In genomic region chr5:109171437-109172073, GRCh38 we compare ENCODE assay signal across 7 cellular contexts.
DNase-seq lines count a peak whose midpoint lies in the region; ATAC-seq and FAIRE-seq lines count a peak whose summit lies in the region.
"Not testable (repeated sequence)": the region's sequence is repeated elsewhere in the genome, so short reads cannot be mapped to it uniquely, and the experiment has no call there.

No MANE protein-coding gene starts in this region.

- peak; percentile 63 for FAIRE-seq in GM18507 (lab: Jason Lieb, UNC)

- ATAC-seq in GM19023 (IDR thresholded peaks at IDR 0.05; ENCODE audit: unreplicated experiment) (peak; percentile 58), GM21381 (IDR thresholded peaks at IDR 0.05; ENCODE audit: unreplicated experiment) (peak; percentile 75), HG02610 (IDR thresholded peaks at IDR 0.05; ENCODE audit: unreplicated experiment) (peak; percentile 82), HG02938 (IDR thresholded peaks at IDR 0.05; ENCODE audit: unreplicated experiment) (peak; percentile 91), HG03159 (IDR thresholded peaks at IDR 0.05; ENCODE audit: unreplicated experiment) (peak; percentile 79), HG03520 (IDR thresholded peaks at IDR 0.05; ENCODE audit: unreplicated experiment) (peak; percentile 80)

- not testable (repeated sequence) for DNase-seq in GM18507 (ENCODE audit: extremely low spot score, insufficient read length, low read depth)
